1 cellular context compared by ENCODE assay signal in the genomic region with DNA sequence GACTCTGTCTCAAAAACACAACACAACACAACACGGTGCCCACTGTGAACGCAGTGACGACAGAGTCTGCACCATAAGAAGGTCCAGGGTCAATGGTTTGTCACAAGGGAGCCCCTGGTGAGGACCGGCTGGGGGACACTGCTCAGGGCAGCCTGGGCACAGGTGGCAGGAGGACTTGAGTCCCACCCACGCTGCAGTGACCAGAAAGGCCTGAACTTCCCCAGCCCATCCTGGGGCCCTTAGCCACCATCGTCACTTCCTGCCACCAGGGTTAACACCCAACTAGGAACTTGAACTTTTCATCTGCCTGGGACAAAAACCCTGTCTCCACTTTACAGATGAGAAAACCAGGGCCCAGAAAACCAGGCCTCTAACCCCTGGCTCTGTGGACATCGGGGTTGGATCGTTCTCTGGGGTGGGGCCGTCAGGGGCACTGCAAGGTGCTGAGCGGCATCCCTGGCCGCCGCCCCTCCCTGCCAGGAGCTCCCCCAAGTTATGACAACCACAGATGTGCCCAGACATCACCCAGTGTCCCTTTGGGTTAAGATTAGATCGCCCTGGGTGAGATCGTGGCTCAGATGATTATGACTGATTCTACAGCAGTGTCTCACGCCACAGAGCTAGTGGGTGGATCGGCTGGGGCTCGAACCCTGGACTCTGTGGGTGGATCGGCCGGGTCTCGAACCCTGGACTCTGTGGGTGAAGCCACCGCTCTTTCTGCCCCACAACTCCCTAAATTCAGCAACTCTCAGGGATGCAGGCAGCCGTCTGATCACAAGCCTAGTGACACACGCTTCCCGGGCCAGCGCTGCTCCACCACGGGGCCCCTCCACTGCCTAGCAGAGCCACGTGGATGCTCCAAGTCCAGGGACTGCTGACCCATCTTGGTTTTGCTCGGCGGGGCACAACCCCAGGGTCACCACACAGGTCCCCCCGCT.
TF ChIP-seq lines count a peak whose summit lies in the region.

No MANE protein-coding gene starts in this region.

TF ChIP-seq in GM12878, 131 proteins besides CTCF, POLR2A, EP300 and RAD21 (continued from another document):
- TF ChIP-seq, protein P1, sequence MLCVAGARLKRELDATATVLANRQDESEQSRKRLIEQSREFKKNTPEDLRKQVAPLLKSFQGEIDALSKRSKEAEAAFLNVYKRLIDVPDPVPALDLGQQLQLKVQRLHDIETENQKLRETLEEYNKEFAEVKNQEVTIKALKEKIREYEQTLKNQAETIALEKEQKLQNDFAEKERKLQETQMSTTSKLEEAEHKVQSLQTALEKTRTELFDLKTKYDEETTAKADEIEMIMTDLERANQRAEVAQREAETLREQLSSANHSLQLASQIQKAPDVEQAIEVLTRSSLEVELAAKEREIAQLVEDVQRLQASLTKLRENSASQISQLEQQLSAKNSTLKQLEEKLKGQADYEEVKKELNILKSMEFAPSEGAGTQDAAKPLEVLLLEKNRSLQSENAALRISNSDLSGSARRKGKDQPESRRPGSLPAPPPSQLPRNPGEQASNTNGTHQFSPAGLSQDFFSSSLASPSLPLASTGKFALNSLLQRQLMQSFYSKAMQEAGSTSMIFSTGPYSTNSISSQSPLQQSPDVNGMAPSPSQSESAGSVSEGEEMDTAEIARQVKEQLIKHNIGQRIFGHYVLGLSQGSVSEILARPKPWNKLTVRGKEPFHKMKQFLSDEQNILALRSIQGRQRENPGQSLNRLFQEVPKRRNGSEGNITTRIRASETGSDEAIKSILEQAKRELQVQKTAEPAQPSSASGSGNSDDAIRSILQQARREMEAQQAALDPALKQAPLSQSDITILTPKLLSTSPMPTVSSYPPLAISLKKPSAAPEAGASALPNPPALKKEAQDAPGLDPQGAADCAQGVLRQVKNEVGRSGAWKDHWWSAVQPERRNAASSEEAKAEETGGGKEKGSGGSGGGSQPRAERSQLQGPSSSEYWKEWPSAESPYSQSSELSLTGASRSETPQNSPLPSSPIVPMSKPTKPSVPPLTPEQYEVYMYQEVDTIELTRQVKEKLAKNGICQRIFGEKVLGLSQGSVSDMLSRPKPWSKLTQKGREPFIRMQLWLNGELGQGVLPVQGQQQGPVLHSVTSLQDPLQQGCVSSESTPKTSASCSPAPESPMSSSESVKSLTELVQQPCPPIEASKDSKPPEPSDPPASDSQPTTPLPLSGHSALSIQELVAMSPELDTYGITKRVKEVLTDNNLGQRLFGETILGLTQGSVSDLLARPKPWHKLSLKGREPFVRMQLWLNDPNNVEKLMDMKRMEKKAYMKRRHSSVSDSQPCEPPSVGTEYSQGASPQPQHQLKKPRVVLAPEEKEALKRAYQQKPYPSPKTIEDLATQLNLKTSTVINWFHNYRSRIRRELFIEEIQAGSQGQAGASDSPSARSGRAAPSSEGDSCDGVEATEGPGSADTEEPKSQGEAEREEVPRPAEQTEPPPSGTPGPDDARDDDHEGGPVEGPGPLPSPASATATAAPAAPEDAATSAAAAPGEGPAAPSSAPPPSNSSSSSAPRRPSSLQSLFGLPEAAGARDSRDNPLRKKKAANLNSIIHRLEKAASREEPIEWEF (IDR thresholded peaks at IDR 0.05; ENCODE audit: insufficient replicate concordance, low read depth, low read length), result no peak
- TF ChIP-seq MYB (IDR thresholded peaks at IDR 0.05; ENCODE audit: borderline replicate concordance, low read depth, low read length), result no peak
- peak; percentile 50 for TF ChIP-seq LARP7 (IDR thresholded peaks at IDR 0.05)
- TF ChIP-seq GABPA (IDR thresholded peaks at IDR 0.05; ENCODE audit: low read depth), result 0 out of 2 replicates have a peak, but pooled peaks have one; percentile 55
- no peak for TF ChIP-seq TARDBP (IDR thresholded peaks at IDR 0.05; ENCODE audit: borderline replicate concordance)
- TF ChIP-seq ZNF24 (IDR thresholded peaks at IDR 0.05), result no peak
- TF ChIP-seq ESRRA (IDR thresholded peaks at IDR 0.05; ENCODE audit: low read length), result no peak
- 0 out of 3 replicates have a peak, but pooled peaks have one; percentile 17 for TF ChIP-seq POU2F2 (IDR thresholded peaks at IDR 0.05; ENCODE audit: borderline replicate concordance, low read depth, low read length)
- TF ChIP-seq, protein P2, sequence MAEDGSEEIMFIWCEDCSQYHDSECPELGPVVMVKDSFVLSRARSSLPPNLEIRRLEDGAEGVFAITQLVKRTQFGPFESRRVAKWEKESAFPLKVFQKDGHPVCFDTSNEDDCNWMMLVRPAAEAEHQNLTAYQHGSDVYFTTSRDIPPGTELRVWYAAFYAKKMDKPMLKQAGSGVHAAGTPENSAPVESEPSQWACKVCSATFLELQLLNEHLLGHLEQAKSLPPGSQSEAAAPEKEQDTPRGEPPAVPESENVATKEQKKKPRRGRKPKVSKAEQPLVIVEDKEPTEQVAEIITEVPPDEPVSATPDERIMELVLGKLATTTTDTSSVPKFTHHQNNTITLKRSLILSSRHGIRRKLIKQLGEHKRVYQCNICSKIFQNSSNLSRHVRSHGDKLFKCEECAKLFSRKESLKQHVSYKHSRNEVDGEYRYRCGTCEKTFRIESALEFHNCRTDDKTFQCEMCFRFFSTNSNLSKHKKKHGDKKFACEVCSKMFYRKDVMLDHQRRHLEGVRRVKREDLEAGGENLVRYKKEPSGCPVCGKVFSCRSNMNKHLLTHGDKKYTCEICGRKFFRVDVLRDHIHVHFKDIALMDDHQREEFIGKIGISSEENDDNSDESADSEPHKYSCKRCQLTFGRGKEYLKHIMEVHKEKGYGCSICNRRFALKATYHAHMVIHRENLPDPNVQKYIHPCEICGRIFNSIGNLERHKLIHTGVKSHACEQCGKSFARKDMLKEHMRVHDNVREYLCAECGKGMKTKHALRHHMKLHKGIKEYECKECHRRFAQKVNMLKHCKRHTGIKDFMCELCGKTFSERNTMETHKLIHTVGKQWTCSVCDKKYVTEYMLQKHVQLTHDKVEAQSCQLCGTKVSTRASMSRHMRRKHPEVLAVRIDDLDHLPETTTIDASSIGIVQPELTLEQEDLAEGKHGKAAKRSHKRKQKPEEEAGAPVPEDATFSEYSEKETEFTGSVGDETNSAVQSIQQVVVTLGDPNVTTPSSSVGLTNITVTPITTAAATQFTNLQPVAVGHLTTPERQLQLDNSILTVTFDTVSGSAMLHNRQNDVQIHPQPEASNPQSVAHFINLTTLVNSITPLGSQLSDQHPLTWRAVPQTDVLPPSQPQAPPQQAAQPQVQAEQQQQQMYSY (CRISPR knock-in tag; IDR thresholded peaks at IDR 0.05), result no peak
- TF ChIP-seq SPI1 (IDR thresholded peaks at IDR 0.05; ENCODE audit: borderline replicate concordance, insufficient read depth, low read depth, low read length), result peak; percentile 39; the same call in 1 of the 2 replicates
- peak; percentile 72 for TF ChIP-seq POLR2AphosphoS5 (IDR thresholded peaks at IDR 0.05; ENCODE audit: low read length)
- TF ChIP-seq SUPT20H (IDR thresholded peaks at IDR 0.05; ENCODE audit: borderline replicate concordance, control insufficient read depth, low read depth, low read length), result no peak
- TF ChIP-seq, protein P3, sequence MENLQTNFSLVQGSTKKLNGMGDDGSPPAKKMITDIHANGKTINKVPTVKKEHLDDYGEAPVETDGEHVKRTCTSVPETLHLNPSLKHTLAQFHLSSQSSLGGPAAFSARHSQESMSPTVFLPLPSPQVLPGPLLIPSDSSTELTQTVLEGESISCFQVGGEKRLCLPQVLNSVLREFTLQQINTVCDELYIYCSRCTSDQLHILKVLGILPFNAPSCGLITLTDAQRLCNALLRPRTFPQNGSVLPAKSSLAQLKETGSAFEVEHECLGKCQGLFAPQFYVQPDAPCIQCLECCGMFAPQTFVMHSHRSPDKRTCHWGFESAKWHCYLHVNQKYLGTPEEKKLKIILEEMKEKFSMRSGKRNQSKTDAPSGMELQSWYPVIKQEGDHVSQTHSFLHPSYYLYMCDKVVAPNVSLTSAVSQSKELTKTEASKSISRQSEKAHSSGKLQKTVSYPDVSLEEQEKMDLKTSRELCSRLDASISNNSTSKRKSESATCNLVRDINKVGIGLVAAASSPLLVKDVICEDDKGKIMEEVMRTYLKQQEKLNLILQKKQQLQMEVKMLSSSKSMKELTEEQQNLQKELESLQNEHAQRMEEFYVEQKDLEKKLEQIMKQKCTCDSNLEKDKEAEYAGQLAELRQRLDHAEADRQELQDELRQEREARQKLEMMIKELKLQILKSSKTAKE (IDR thresholded peaks at IDR 0.05; ENCODE audit: low read depth, poor library complexity, severe bottlenecking), result no peak
- TF ChIP-seq EGR1 (IDR thresholded peaks at IDR 0.05; ENCODE audit: borderline replicate concordance in 1 of 2, low read depth in 2 of 2, low read length in 2 of 2), result peak in 1 of 2 experiments; percentile 79; a peak in 2 of 3 replicates
- TF ChIP-seq NR2C1 (IDR thresholded peaks at IDR 0.05), result peak; percentile 41
- no peak for TF ChIP-seq BRCA1 (IDR thresholded peaks at IDR 0.05; ENCODE audit: low read depth, low read length)
- peak in 1 of 2 experiments; percentile 46; a peak in 1 of 4 replicates for TF ChIP-seq BHLHE40 (IDR thresholded peaks at IDR 0.05; ENCODE audit: borderline replicate concordance in 1 of 2, low read depth in 2 of 2, low read length in 1 of 2)
- peak; percentile 25; the same call in 1 of the 2 replicates for TF ChIP-seq RB1 (IDR thresholded peaks at IDR 0.05; ENCODE audit: borderline replicate concordance)
- TF ChIP-seq, protein P4, sequence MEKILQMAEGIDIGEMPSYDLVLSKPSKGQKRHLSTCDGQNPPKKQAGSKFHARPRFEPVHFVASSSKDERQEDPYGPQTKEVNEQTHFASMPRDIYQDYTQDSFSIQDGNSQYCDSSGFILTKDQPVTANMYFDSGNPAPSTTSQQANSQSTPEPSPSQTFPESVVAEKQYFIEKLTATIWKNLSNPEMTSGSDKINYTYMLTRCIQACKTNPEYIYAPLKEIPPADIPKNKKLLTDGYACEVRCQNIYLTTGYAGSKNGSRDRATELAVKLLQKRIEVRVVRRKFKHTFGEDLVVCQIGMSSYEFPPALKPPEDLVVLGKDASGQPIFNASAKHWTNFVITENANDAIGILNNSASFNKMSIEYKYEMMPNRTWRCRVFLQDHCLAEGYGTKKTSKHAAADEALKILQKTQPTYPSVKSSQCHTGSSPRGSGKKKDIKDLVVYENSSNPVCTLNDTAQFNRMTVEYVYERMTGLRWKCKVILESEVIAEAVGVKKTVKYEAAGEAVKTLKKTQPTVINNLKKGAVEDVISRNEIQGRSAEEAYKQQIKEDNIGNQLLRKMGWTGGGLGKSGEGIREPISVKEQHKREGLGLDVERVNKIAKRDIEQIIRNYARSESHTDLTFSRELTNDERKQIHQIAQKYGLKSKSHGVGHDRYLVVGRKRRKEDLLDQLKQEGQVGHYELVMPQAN (conservative IDR thresholded peaks at IDR 0.05), result peak; percentile 73
- TF ChIP-seq TCF12 (IDR thresholded peaks at IDR 0.05; ENCODE audit: low read depth, low read length), result 0 out of 2 replicates have a peak, but pooled peaks have one; percentile 30
- TF ChIP-seq BACH1 (IDR thresholded peaks at IDR 0.05; ENCODE audit: borderline replicate concordance), result peak; percentile 72; the same call in 1 of the 2 replicates
- peak; percentile 76 for TF ChIP-seq MXI1 (IDR thresholded peaks at IDR 0.05; ENCODE audit: low read depth, low read length)
- no peak for TF ChIP-seq NR2C2 (IDR thresholded peaks at IDR 0.05; ENCODE audit: borderline replicate concordance, control insufficient read depth, insufficient read length, low read depth)
- no peak for TF ChIP-seq ZSCAN29 (IDR thresholded peaks at IDR 0.05)
- no peak for TF ChIP-seq ZNF622 (IDR thresholded peaks at IDR 0.05)
- TF ChIP-seq SIN3A (IDR thresholded peaks at IDR 0.05; ENCODE audit: low read depth, low read length), result peak; percentile 85; the same call in 1 of the 2 replicates
- TF ChIP-seq CBX5 (IDR thresholded peaks at IDR 0.05; ENCODE audit: low read depth), result no peak
- peak; percentile 4 for TF ChIP-seq SP1 (IDR thresholded peaks at IDR 0.05; ENCODE audit: low read depth, low read length)
- 0 out of 2 replicates have a peak, but pooled peaks have one; percentile 11 for TF ChIP-seq CHD2 (IDR thresholded peaks at IDR 0.05; ENCODE audit: borderline replicate concordance, low read depth, low read length)
- TF ChIP-seq NR2F1 (conservative IDR thresholded peaks at IDR 0.05), result peak; percentile 59
- peak; percentile 67 for TF ChIP-seq CREM (IDR thresholded peaks at IDR 0.05; ENCODE audit: low read depth)
- TF ChIP-seq DPF2 (IDR thresholded peaks at IDR 0.05), result peak; percentile 51
- TF ChIP-seq PAX8 (IDR thresholded peaks at IDR 0.05), result no peak
- TF ChIP-seq, protein P5, sequence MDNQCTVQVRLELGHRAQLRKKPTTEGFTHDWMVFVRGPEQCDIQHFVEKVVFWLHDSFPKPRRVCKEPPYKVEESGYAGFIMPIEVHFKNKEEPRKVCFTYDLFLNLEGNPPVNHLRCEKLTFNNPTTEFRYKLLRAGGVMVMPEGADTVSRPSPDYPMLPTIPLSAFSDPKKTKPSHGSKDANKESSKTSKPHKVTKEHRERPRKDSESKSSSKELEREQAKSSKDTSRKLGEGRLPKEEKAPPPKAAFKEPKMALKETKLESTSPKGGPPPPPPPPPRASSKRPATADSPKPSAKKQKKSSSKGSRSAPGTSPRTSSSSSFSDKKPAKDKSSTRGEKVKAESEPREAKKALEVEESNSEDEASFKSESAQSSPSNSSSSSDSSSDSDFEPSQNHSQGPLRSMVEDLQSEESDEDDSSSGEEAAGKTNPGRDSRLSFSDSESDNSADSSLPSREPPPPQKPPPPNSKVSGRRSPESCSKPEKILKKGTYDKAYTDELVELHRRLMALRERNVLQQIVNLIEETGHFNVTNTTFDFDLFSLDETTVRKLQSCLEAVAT (IDR thresholded peaks at IDR 0.05), result peak; percentile 58
